In genomic region chr20:25865715-25866656, GRCh38 we compare ENCODE assay signal across 9 cellular contexts.
DNase-seq lines count a peak whose midpoint lies in the region; ATAC-seq and TF ChIP-seq lines count a peak whose summit lies in the region.
"Had no signal": no experiment of that assay in that cellular context is flagged by ENCODE, and none has a peak within 500 bp of the region (broad histone marks: within the 10 kb centered on the region; RNA-seq: fewer than 3 reads in every experiment).

No MANE protein-coding gene starts in this region.

- TF ChIP-seq POLR2A in GM18505 (IDR thresholded peaks at IDR 0.05; ENCODE audit: borderline replicate concordance, extremely low read depth, insufficient read depth, insufficient read length) = no peak
- no peak for TF ChIP-seq POLR2A in body of pancreas (IDR thresholded peaks at IDR 0.05)
- no peak for TF ChIP-seq POLR2A in gastrocnemius medialis (IDR thresholded peaks at IDR 0.05)

- intact Hi-C loops in body of pancreas (cut with DNase I) (no loop called here), gastrocnemius medialis (cut with DNase I; ENCODE audit: low total_unique reads) (loop anchor here (5.0 kb wide), 1 partner anchor 244 kb away; the partner anchor contains the start of gene NANP)

- H3K27ac ChIP-seq in body of pancreas = no peak overlapping the region
- H3K27ac ChIP-seq in gastrocnemius medialis = no peak overlapping the region
- H3K27ac ChIP-seq: epithelial cell of prostate had no signal

- in situ Hi-C loops in gastrocnemius medialis (cut with MboI; ENCODE audit: low sequenced_read_pairs in 4 of 4) = loop anchor here in 3 of 4 donors (25.0 kb wide), 2 partner anchors 179 to 254 kb away; partner anchors contain the start of genes ZNF337 (in 3 of the 3) and NANP (in 2 of the 3)

- 18 to 45% methylated on average over 19 to 43 of the region's 43 CpGs for WGBS in body of pancreas, 2 donors

- ATAC-seq in GM18505 (IDR thresholded peaks at IDR 0.05; ENCODE audit: unreplicated experiment) (peak; percentile 42), body of pancreas (no peak), gastrocnemius medialis (no peak), GM19452 (IDR thresholded peaks at IDR 0.05; ENCODE audit: unreplicated experiment) (no peak), HG03196 (IDR thresholded peaks at IDR 0.05; ENCODE audit: unreplicated experiment) (no peak)

- no peaks in the 10 kb centered on the region for H3K27me3 ChIP-seq in body of pancreas
- H3K27me3 ChIP-seq in gastrocnemius medialis = no peaks in the 10 kb centered on the region

- H3K9me3 ChIP-seq in body of pancreas = no peaks in the 10 kb centered on the region
- H3K9me3 ChIP-seq in gastrocnemius medialis = no peaks in the 10 kb centered on the region

- DNase-seq in NAMALWA (ENCODE audit: low spot score) (peak; percentile 40), T-helper 9 cell (peak; percentile 44), body of pancreas (peak; percentile 76 to 85 (median 80)), hypothalamus (lab: John Stamatoyannopoulos, UW) (peak in 50 of 51 donors; percentile 37 to 91 (median 77)), gastrocnemius medialis (peak; percentile 40 to 53)

- H3K36me3 ChIP-seq in body of pancreas (replicated peaks in 1 of 2; ENCODE audit: insufficient read depth in 1 of 2, low read depth in 2 of 2) (no peaks in the 10 kb centered on the region), gastrocnemius medialis (no peaks in the 10 kb centered on the region)

- no peak for TF ChIP-seq CTCF in body of pancreas (IDR thresholded peaks at IDR 0.05)
- TF ChIP-seq CTCF in gastrocnemius medialis (IDR thresholded peaks at IDR 0.05 in 4 of 5, conservative IDR thresholded peaks at IDR 0.05 in 1 of 5) = no peak

- peaks cover 45% of the 10 kb centered on the region for H3K4me1 ChIP-seq in body of pancreas
- peaks cover 20 to 37% of the 10 kb centered on the region in 2 donors for H3K4me1 ChIP-seq in gastrocnemius medialis

- H3K4me3 ChIP-seq in body of pancreas (no peak overlapping the region), gastrocnemius medialis (peak overlapping the region; percentile 48 to 68 (median 53))

Comparison
In these comparisons a context has a peak if more than half of its experiments do, and no peak if none do; other contexts are left out.
1. H3K4me3 ChIP-seq: peak in gastrocnemius medialis (4 of 4); none in body of pancreas (0 of 2).
2. Peak in every context shown above with its lines, with median percentiles within 50 percentile points of each other: DNase-seq.